Comparison of ENCODE assay signal across 23 cellular contexts in the genomic region with DNA sequence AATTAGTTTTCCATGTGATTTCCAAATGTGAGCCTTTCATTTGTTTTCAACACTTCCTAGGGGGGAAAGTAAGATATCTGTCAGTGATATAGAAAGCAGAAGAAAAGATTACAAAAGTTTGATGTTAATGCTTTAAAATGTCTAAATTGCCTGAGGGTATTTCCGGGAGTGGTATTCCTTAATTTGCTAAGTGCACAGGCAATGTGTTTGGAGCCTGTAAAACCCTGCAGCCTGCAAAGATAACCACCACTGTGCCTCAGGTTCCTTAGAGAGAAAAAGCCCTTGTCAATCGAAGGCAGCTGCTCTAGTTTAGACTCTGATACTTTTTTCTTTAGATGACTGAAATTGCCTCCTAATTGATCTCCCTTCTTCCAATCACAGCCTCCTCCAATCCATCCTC.
A peak's percentile ranks its signal among the peaks of the same experiment; 100 is the strongest.
DNase-seq lines count a peak whose midpoint lies in the region; ATAC-seq, FAIRE-seq and TF ChIP-seq lines count a peak whose summit lies in the region.
"Had no signal": no experiment of that assay in that cellular context is flagged by ENCODE, and none has a peak within 500 bp of the region (broad histone marks: within the 10 kb centered on the region; RNA-seq: fewer than 3 reads in every experiment).

No MANE protein-coding gene starts in this region.

- H3K9ac ChIP-seq in SK-N-MC (ENCODE audit: insufficient read length) (no peak overlapping the region), HepG2 (ENCODE audit: insufficient read depth, low read depth, low read length) (no peak overlapping the region)

- intact Hi-C loops in HepG2 (cut with micrococcal nuclease; ENCODE audit: unreplicated experiment): no loop called here

- whole genome bisulfite sequencing in HepG2 (ENCODE audit: low lambda C conversion rate): 0% methylated on average over 2 of the region's 2 CpGs

- H3K4me3 ChIP-seq in HEK293 (ENCODE audit: low read depth, low read length): no peak overlapping the region
- H3K4me3 ChIP-seq in SK-N-MC: peak overlapping the region; percentile 45
- no peak overlapping the region for H3K4me3 ChIP-seq in HepG2 (replicated peaks in 1 of 3; ENCODE audit: insufficient read depth in 1 of 3, low read depth in 2 of 3, low read length in 3 of 3)
- H3K4me3 ChIP-seq: A549, HAP-1 had no signal

- POLR2A ChIA-PET in HEK293 (lab: Yijun Ruan, JAX): no interaction called here
- POLR2A ChIA-PET in HepG2 (lab: Yijun Ruan, JAX): no interaction called here

- H3K4me1 Mint-ChIP-seq in activated naive CD8-positive, alpha-beta T cell treated with anti-CD3 and anti-CD28 coated beads for 36 hours: no peaks in the 10 kb centered on the region
- H3K4me1 Mint-ChIP-seq: CD4-positive, alpha-beta memory T cell had no signal

- CTCF ChIA-PET in HEK293 (lab: Yijun Ruan, JAX): no interaction called here
- CTCF ChIA-PET in HepG2 (lab: Yijun Ruan, JAX; ENCODE audit: low intra/inter-chr PET ratio, low total read pairs): no interaction called here

- in situ Hi-C loops in HepG2 (cut with HindIII; ENCODE audit: extremely low pct_ligation_motif_present, low pct_unique_long_range_greater_than_20kb): no loop called here

- H3K4me1 ChIP-seq in HEK293 (ENCODE audit: control insufficient read depth, insufficient read depth, low read length): no peaks in the 10 kb centered on the region; the same call in 1 of the 2 replicates
- H3K4me1 ChIP-seq in HepG2 (ENCODE audit: insufficient read depth, low read length): no peaks in the 10 kb centered on the region
- H3K4me1 ChIP-seq: A549, HAP-1 had no signal

- H3K36me3 Mint-ChIP-seq in activated naive CD8-positive, alpha-beta T cell treated with anti-CD3 and anti-CD28 coated beads for 36 hours: no peaks in the 10 kb centered on the region
- H3K36me3 Mint-ChIP-seq: CD4-positive, alpha-beta memory T cell had no signal

- H2AFZ ChIP-seq in HepG2 (ENCODE audit: low read length): no peak overlapping the region

- no peaks in the 10 kb centered on the region for H3K79me2 ChIP-seq in HepG2 (ENCODE audit: insufficient read depth, low read length)

- FAIRE-seq in HepG2 (lab: Jason Lieb, UNC): no peak
- FAIRE-seq: A549, GM12891, GM18507, H54 had no signal

- no peak overlapping the region for H3K4me2 ChIP-seq in HepG2 (ENCODE audit: low read depth, low read length)
- H3K4me2 ChIP-seq: A549 had no signal

- H3K27me3 Mint-ChIP-seq in activated naive CD8-positive, alpha-beta T cell treated with anti-CD3 and anti-CD28 coated beads for 36 hours: peaks cover under 1% of the 10 kb centered on the region

- no peaks in the 10 kb centered on the region for H4K20me1 ChIP-seq in HepG2 (ENCODE audit: insufficient read depth, low read length)

- no peak overlapping the region for H3K27ac Mint-ChIP-seq in activated naive CD8-positive, alpha-beta T cell treated with anti-CD3 and anti-CD28 coated beads for 36 hours
- H3K27ac Mint-ChIP-seq: CD4-positive, alpha-beta memory T cell had no signal

- no peak for TF ChIP-seq EP300 in HepG2 (IDR thresholded peaks at IDR 0.05; ENCODE audit: low read depth in 2 of 2, low read length in 2 of 2)
- TF ChIP-seq EP300 in HepG2 (CRISPR knock-in tag; IDR thresholded peaks at IDR 0.05; ENCODE audit: borderline replicate concordance): no peak

- no peak overlapping the region for H3K27ac ChIP-seq in HEK293 (ENCODE audit: extremely low read depth, low read depth, low read length)
- no peak overlapping the region for H3K27ac ChIP-seq in SK-N-MC
- H3K27ac ChIP-seq in caudate nucleus (ENCODE audit: low read depth, low read length): peak overlapping the region; percentile 40
- H3K27ac ChIP-seq in HepG2 (ENCODE audit: extremely low read length, insufficient read depth, low read length): no peak overlapping the region
- H3K27ac ChIP-seq: A549 had no signal

- no peaks in the 10 kb centered on the region for H3K9me3 ChIP-seq in HEK293 (ENCODE audit: control insufficient read depth, insufficient read depth, low read depth, low read length)
- no peaks in the 10 kb centered on the region for H3K9me3 ChIP-seq in SK-N-MC (ENCODE audit: low read depth, low read length)
- no peaks in the 10 kb centered on the region for H3K9me3 ChIP-seq in HepG2 (ENCODE audit: low read length)
- H3K9me3 ChIP-seq: A549, HAP-1 had no signal

- TF ChIP-seq CTCF in HEK293 (tag by site-specific recombination; IDR thresholded peaks at IDR 0.05) (no peak), HepG2 (CRISPR knock-in tag; IDR thresholded peaks at IDR 0.05) (no peak)

- ATAC-seq in HepG2: no peak
- ATAC-seq: A549 had no signal

- TF ChIP-seq RAD21 in HepG2 (CRISPR knock-in tag; IDR thresholded peaks at IDR 0.05): no peak

- H3K27me3 ChIP-seq in HepG2 (ENCODE audit: control insufficient read depth in 1 of 2, insufficient read depth in 2 of 2, low read length in 2 of 2): no peaks in the 10 kb centered on the region; a peak in 2 of 5 replicates

- no peak for TF ChIP-seq POLR2A in HepG2 (IDR thresholded peaks at IDR 0.05; ENCODE audit: insufficient read depth in 1 of 2, low read depth in 2 of 2, low read length in 2 of 2)

- no peaks in the 10 kb centered on the region for H3K9me3 Mint-ChIP-seq in activated naive CD8-positive, alpha-beta T cell treated with anti-CD3 and anti-CD28 coated beads for 36 hours
- H3K9me3 Mint-ChIP-seq: CD4-positive, alpha-beta memory T cell had no signal

- no peak overlapping the region for H3K4me3 Mint-ChIP-seq in activated naive CD8-positive, alpha-beta T cell treated with anti-CD3 and anti-CD28 coated beads for 36 hours
- H3K4me3 Mint-ChIP-seq: CD4-positive, alpha-beta memory T cell had no signal

- BruUV-seq in HepG2 (replicated peaks; lab: Mats Ljungman, UMichigan): no TSS peak

- H3K36me3 ChIP-seq in HEK293 (ENCODE audit: control insufficient read depth in 2 of 2, insufficient read depth in 1 of 2, low read length in 2 of 2): no peaks in the 10 kb centered on the region
- H3K36me3 ChIP-seq in SK-N-MC (ENCODE audit: insufficient read depth, low read length): no peaks in the 10 kb centered on the region
- H3K36me3 ChIP-seq in HepG2 (replicated peaks in 1 of 2; ENCODE audit: control insufficient read depth in 1 of 2, insufficient read depth in 2 of 2, low read length in 2 of 2): no peaks in the 10 kb centered on the region
- H3K36me3 ChIP-seq: HAP-1 had no signal

- DNase-seq in SK-N-MC (ENCODE audit: low read depth, low spot score): peak; percentile 98
- DNase-seq in caudate nucleus (lab: John Stamatoyannopoulos, UW): peak in 1 of 61 donors; percentile 57
- peak; percentile 72 for DNase-seq in putamen (ENCODE audit: low spot score)
- DNase-seq in kidney glomerular epithelial cell (lab: John Stamatoyannopoulos, UW): no peak
- no peak for DNase-seq in activated naive CD8-positive, alpha-beta T cell treated with anti-CD3 and anti-CD28 coated beads for 36 hours
- no peak for DNase-seq in activated gamma-delta T cell (lab: John Stamatoyannopoulos, UW)
- DNase-seq in HepG2 (ENCODE audit: low spot score): no peak
- DNase-seq: 8988T; ACHN; AML-193; C1 segment of cervical spinal cord; Calu3; CD4-positive, alpha-beta memory T cell; COR-L47; DMS79 treated with DMSO at 0.1 percent for 48 hours; GF-D8; GOT3 had no signal

TF ChIP-seq in HEK293, 187 proteins besides CTCF, POLR2A, EP300 and RAD21 (continues in another document):
- peak; percentile 69 for TF ChIP-seq ZBTB44 (tag by site-specific recombination; IDR thresholded peaks at IDR 0.05)
- peak; percentile 71; the same call in 1 of the 2 replicates for TF ChIP-seq TRIM28 (IDR thresholded peaks at IDR 0.05; ENCODE audit: borderline replicate concordance, low read length)
- TF ChIP-seq TCF7L2 (IDR thresholded peaks at IDR 0.05; ENCODE audit: borderline replicate concordance, low read depth, low read length): peak; percentile 88; the same call in 1 of the 2 replicates
- TF ChIP-seq ZNF335 (tag by site-specific recombination; conservative IDR thresholded peaks at IDR 0.05): peak; percentile 31; the same call in 1 of the 2 replicates
- no peak for TF ChIP-seq ZNF354C (tag by site-specific recombination; IDR thresholded peaks at IDR 0.05; ENCODE audit: borderline replicate concordance, low read depth)
- TF ChIP-seq ZNF202 (tag by site-specific recombination; IDR thresholded peaks at IDR 0.05; ENCODE audit: borderline replicate concordance): no peak

TF ChIP-seq in HepG2, 621 proteins besides CTCF, POLR2A, EP300 and RAD21:
- TF ChIP-seq, protein P1, sequence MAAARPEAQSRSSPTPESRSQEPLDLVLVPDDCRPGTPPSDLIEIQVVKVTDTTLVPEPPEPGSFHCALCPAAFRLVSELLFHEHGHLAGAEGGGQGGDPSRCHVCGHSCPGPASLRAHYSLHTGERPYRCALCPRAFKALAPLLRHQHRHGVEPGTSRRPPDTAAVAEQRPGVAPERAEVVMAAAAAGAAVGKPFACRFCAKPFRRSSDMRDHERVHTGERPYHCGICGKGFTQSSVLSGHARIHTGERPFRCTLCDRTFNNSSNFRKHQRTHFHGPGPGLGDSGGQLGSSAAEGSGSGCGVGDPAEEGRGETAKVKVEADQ (CRISPR knock-in tag; IDR thresholded peaks at IDR 0.05; ENCODE audit: borderline replicate concordance): no peak
- TF ChIP-seq CSRNP2 (CRISPR knock-in tag; conservative IDR thresholded peaks at IDR 0.05; ENCODE audit: low read depth) (no peak), ZIK1 (CRISPR knock-in tag; IDR thresholded peaks at IDR 0.05; ENCODE audit: borderline replicate concordance, low read depth) (no peak)

Comparison
In these comparisons a context has a peak if more than half of its experiments do, and no peak if none do; other contexts are left out.
1. DNase-seq: peak in SK-N-MC (single experiment) and putamen (single experiment); none in kidney glomerular epithelial cell (single experiment), activated naive CD8-positive, alpha-beta T cell treated with anti-CD3 and anti-CD28 coated beads for 36 hours (single experiment), activated gamma-delta T cell (single experiment) and HepG2 (single experiment).
2. Of the 63 proteins assayed by ChIP-seq in both HepG2 and HEK293: peak only in HepG2: none; only in HEK293: TCF7L2, ZBTB44 and ZNF335; in both: none; in neither: 60.